8 cellular contexts compared by ENCODE assay signal in genomic region chr4:110088670-110089069, GRCh38.
DNase-seq lines count a peak whose midpoint lies in the region; ATAC-seq and TF ChIP-seq lines count a peak whose summit lies in the region.

No MANE protein-coding gene starts in this region.

- in situ Hi-C loops in transverse colon (cut with MboI; ENCODE audit: low pct_ligation_motif_present in 1 of 4, low pct_unique_long_range_greater_than_20kb in 1 of 4, low sequenced_read_pairs in 3 of 4), result no loop called here

- no peak for TF ChIP-seq POLR2A in transverse colon (IDR thresholded peaks at IDR 0.05)

- no peaks in the 10 kb centered on the region for H3K9me3 ChIP-seq in transverse colon

- H3K27me3 Mint-ChIP-seq in activated CD4-positive, alpha-beta memory T cell treated with anti-CD3 and anti-CD28 coated beads for 36 hours, result no peaks in the 10 kb centered on the region
- no peaks in the 10 kb centered on the region for H3K27me3 Mint-ChIP-seq in osteocyte (ENCODE audit: unreplicated experiment)

- peak overlapping the region; percentile 47 for H3K27ac Mint-ChIP-seq in activated CD4-positive, alpha-beta memory T cell treated with anti-CD3 and anti-CD28 coated beads for 36 hours
- peak overlapping the region; percentile 41 for H3K27ac Mint-ChIP-seq in osteocyte (ENCODE audit: unreplicated experiment)

- CTCF ChIA-PET in activated CD4-positive, alpha-beta memory T cell treated with anti-CD3 and anti-CD28 coated beads for 36 hours (lab: Charles Lee), result interaction anchor here (0.8 kb wide), 1 partner anchor 39 kb away, joined by 3 read pairs; no protein-coding TSS in a partner anchor

- H3K27ac ChIP-seq in transverse colon, result no peak overlapping the region

- WGBS in transverse colon (ENCODE audit: low coverage in 1 of 2), 2 donors, result 66 to 72% methylated on average over 4 of the region's 4 CpGs

- TF ChIP-seq CTCF in osteocyte (IDR thresholded peaks at IDR 0.05) (no peak), transverse colon (IDR thresholded peaks at IDR 0.05) (no peak)

- no peak overlapping the region for H3K4me3 ChIP-seq in transverse colon

- ATAC-seq in GM19372 (IDR thresholded peaks at IDR 0.05; ENCODE audit: low read depth, unreplicated experiment) (peak; percentile 68), HG03045 (IDR thresholded peaks at IDR 0.05; ENCODE audit: unreplicated experiment) (peak; percentile 56)

- POLR2A ChIA-PET in activated CD4-positive, alpha-beta memory T cell treated with anti-CD3 and anti-CD28 coated beads for 36 hours (lab: Charles Lee), result interaction anchor here (0.7 to 1.3 kb wide), 2 partner anchors 34 to 108 kb away, joined by 3 to 4 read pairs; no protein-coding TSS in a partner anchor

- H3K4me3 Mint-ChIP-seq in activated CD4-positive, alpha-beta memory T cell treated with anti-CD3 and anti-CD28 coated beads for 36 hours, result no peak overlapping the region
- H3K4me3 Mint-ChIP-seq in osteocyte (ENCODE audit: unreplicated experiment), result no peak overlapping the region

- no peaks in the 10 kb centered on the region for H3K27me3 ChIP-seq in transverse colon

- no peaks in the 10 kb centered on the region for H3K9me3 Mint-ChIP-seq in activated CD4-positive, alpha-beta memory T cell treated with anti-CD3 and anti-CD28 coated beads for 36 hours
- H3K9me3 Mint-ChIP-seq in osteocyte (ENCODE audit: unreplicated experiment), result no peaks in the 10 kb centered on the region

- DNase-seq in activated CD4-positive, alpha-beta memory T cell treated with anti-CD3 and anti-CD28 coated beads for 36 hours, result peak; percentile 43
- DNase-seq in osteocyte (ENCODE audit: extremely low spot score, unreplicated experiment), result no peak
- DNase-seq in SIG-M5 (lab: John Stamatoyannopoulos, UW), result no peak
- no peak for DNase-seq in OCI-M2 (lab: John Stamatoyannopoulos, UW; ENCODE audit: unreplicated experiment)
- no peak for DNase-seq in transverse colon
- no peak for DNase-seq in central memory CD4-positive, alpha-beta T cell

- H3K36me3 ChIP-seq in transverse colon, result no peaks in the 10 kb centered on the region

- TF ChIP-seq EP300 in transverse colon (IDR thresholded peaks at IDR 0.05; ENCODE audit: low read depth), result no peak

- H3K4me1 ChIP-seq in transverse colon, result peaks cover 0 to 48% (median 32%) of the 10 kb centered on the region in 4 donors

- H3K36me3 Mint-ChIP-seq in activated CD4-positive, alpha-beta memory T cell treated with anti-CD3 and anti-CD28 coated beads for 36 hours, result peaks cover 2% of the 10 kb centered on the region
- no peaks in the 10 kb centered on the region for H3K36me3 Mint-ChIP-seq in osteocyte (ENCODE audit: unreplicated experiment)

- peaks cover 57% of the 10 kb centered on the region for H3K4me1 Mint-ChIP-seq in activated CD4-positive, alpha-beta memory T cell treated with anti-CD3 and anti-CD28 coated beads for 36 hours (ENCODE audit: low read depth)
- peaks cover 40% of the 10 kb centered on the region for H3K4me1 Mint-ChIP-seq in osteocyte (ENCODE audit: unreplicated experiment)

- intact Hi-C loops in activated CD4-positive, alpha-beta memory T cell treated with anti-CD3 and anti-CD28 coated beads for 36 hours (cut with micrococcal nuclease), result loop anchor here (1.0 to 2.0 kb wide), 6 partner anchors 29 to 199 kb away; no protein-coding TSS in a partner anchor
- intact Hi-C loops in transverse colon (cut with DNase I; ENCODE audit: low total_unique reads), result no loop called here
